In genomic region chr20:49248879-49249665, GRCh38 we compare ENCODE assay signal across 1 cellular context.
TF ChIP-seq lines count a peak whose summit lies in the region.

No MANE protein-coding gene starts in this region.

TF ChIP-seq in SK-N-SH treated with all-trans-retinoic acid at 6 μM for 48 hours, 23 proteins besides CTCF, POLR2A, EP300 and RAD21 (continued from another document):
- TF ChIP-seq TSHZ2 (CRISPR knock-in tag; IDR thresholded peaks at IDR 0.05), result no peak
- no peak for TF ChIP-seq ZNF8 (CRISPR knock-in tag; IDR thresholded peaks at IDR 0.05)
- no peak for TF ChIP-seq ARNTL (CRISPR knock-in tag; IDR thresholded peaks at IDR 0.05; ENCODE audit: borderline replicate concordance, low read depth)
- TF ChIP-seq SNAI2 (CRISPR knock-in tag; IDR thresholded peaks at IDR 0.05), result no peak
- no peak for TF ChIP-seq TOX (CRISPR knock-in tag; IDR thresholded peaks at IDR 0.05; ENCODE audit: borderline replicate concordance)
- TF ChIP-seq ZNF70 (CRISPR knock-in tag; IDR thresholded peaks at IDR 0.05), result no peak
- no peak for TF ChIP-seq ZFP30 (CRISPR knock-in tag; IDR thresholded peaks at IDR 0.05)
- no peak for TF ChIP-seq CREB5 (CRISPR knock-in tag; IDR thresholded peaks at IDR 0.05; ENCODE audit: low read depth)
